ENCODE assay signal across 11 cellular contexts in genomic region chr11:61164610-61165424, GRCh38. TPM values are rescaled to one million over a fixed set of nuclear protein-coding genes. Genes with fewer than 3 reads are reported as not detected.
DNase-seq lines count a peak whose midpoint lies in the region; ATAC-seq and FAIRE-seq lines count a peak whose summit lies in the region.
"Had no signal": no experiment of that assay in that cellular context is flagged by ENCODE, and none has a peak within 500 bp of the region (broad histone marks: within the 10 kb centered on the region; RNA-seq: fewer than 3 reads in every experiment).

No MANE protein-coding gene starts in this region.

- H3K9me3 Mint-ChIP-seq in activated T-cell treated with anti-CD3 and anti-CD28 coated beads, Interleukin-2, amount 50 U/mL, for 72 hours, result no peaks in the 10 kb centered on the region
- H3K9me3 Mint-ChIP-seq in dendritic cell treated with granulocyte-macrophage colony-stimulating factor and Interleukin-4, amounts not matched to agents 40 ng/mL and 50 ng/mL, for 4 days, result no peaks in the 10 kb centered on the region
- H3K9me3 Mint-ChIP-seq in stimulated activated naive B cell treated with anti-CD40 and anti-IgM and Interleukin-4, amounts not matched to agents 10 μg/mL and 1 μg/mL and 100 μg/mL, for 72 hours, result peaks cover 7 to 12% of the 10 kb centered on the region in 2 donors

- peak overlapping the region; percentile 72 for H3K27ac Mint-ChIP-seq in activated T-cell treated with anti-CD3 and anti-CD28 coated beads, Interleukin-2, amount 50 U/mL, for 72 hours
- peak overlapping the region; percentile 93 for H3K27ac Mint-ChIP-seq in dendritic cell treated with granulocyte-macrophage colony-stimulating factor and Interleukin-4, amounts not matched to agents 40 ng/mL and 50 ng/mL, for 4 days
- H3K27ac Mint-ChIP-seq in stimulated activated naive B cell treated with anti-CD40 and anti-IgM and Interleukin-4, amounts not matched to agents 10 μg/mL and 1 μg/mL and 100 μg/mL, for 72 hours, result peak overlapping the region; percentile 95

- no peak for ATAC-seq in activated T-cell treated with anti-CD3 and anti-CD28 coated beads, Interleukin-2, amount 50 U/mL, for 72 hours (replicated peaks in 1 of 2)
- ATAC-seq in stimulated activated naive B cell treated with anti-CD40 and anti-IgM and Interleukin-4, amounts not matched to agents 10 μg/mL and 1 μg/mL and 100 μg/mL, for 72 hours (replicated peaks), result no peak
- ATAC-seq: esophagus mucosa had no signal

- DNase-seq in activated T-cell treated with anti-CD3 and anti-CD28 coated beads, Interleukin-2, amount 50 U/mL, for 72 hours, result no peak
- no peak for DNase-seq in activated T-cell treated with anti-CD3 and anti-CD28 coated beads, Interleukin-2, amount 50 U/mL, for 1 hour
- DNase-seq in NCI-H748 (lab: John Stamatoyannopoulos, UW; ENCODE audit: unreplicated experiment) (peak; percentile 93), frontal cortex (ENCODE audit: low spot score in 2 of 2) (no peak), NCI-H1694 treated with DMSO at 0.1 percent for 48 hours (lab: John Stamatoyannopoulos, UW) (no peak), AG08395 (ENCODE audit: low spot score) (no peak)
- no peak for DNase-seq in stimulated activated naive B cell treated with anti-CD40 and anti-IgM and Interleukin-4, amounts not matched to agents 10 μg/mL and 1 μg/mL and 100 μg/mL, for 72 hours
- DNase-seq: islet precursor cell had no signal

- no peak for FAIRE-seq in frontal cortex (lab: Jason Lieb, UNC)
- FAIRE-seq: astrocyte had no signal

- H3K27me3 Mint-ChIP-seq in activated T-cell treated with anti-CD3 and anti-CD28 coated beads, Interleukin-2, amount 50 U/mL, for 72 hours (ENCODE audit: low read depth), result no peaks in the 10 kb centered on the region
- no peaks in the 10 kb centered on the region for H3K27me3 Mint-ChIP-seq in dendritic cell treated with granulocyte-macrophage colony-stimulating factor and Interleukin-4, amounts not matched to agents 40 ng/mL and 50 ng/mL, for 4 days
- H3K27me3 Mint-ChIP-seq in stimulated activated naive B cell treated with anti-CD40 and anti-IgM and Interleukin-4, amounts not matched to agents 10 μg/mL and 1 μg/mL and 100 μg/mL, for 72 hours, result no peaks in the 10 kb centered on the region

- peak overlapping the region; percentile 70 to 71 for H3K4me3 Mint-ChIP-seq in activated T-cell treated with anti-CD3 and anti-CD28 coated beads, Interleukin-2, amount 50 U/mL, for 72 hours
- H3K4me3 Mint-ChIP-seq in dendritic cell treated with granulocyte-macrophage colony-stimulating factor and Interleukin-4, amounts not matched to agents 40 ng/mL and 50 ng/mL, for 4 days, result peak overlapping the region; percentile 68
- H3K4me3 Mint-ChIP-seq in stimulated activated naive B cell treated with anti-CD40 and anti-IgM and Interleukin-4, amounts not matched to agents 10 μg/mL and 1 μg/mL and 100 μg/mL, for 72 hours, result peak overlapping the region; percentile 69 to 72

- H3K4me1 Mint-ChIP-seq in activated T-cell treated with anti-CD3 and anti-CD28 coated beads, Interleukin-2, amount 50 U/mL, for 72 hours (ENCODE audit: low read depth), result peaks cover 59% of the 10 kb centered on the region
- H3K4me1 Mint-ChIP-seq in dendritic cell treated with granulocyte-macrophage colony-stimulating factor and Interleukin-4, amounts not matched to agents 40 ng/mL and 50 ng/mL, for 4 days (ENCODE audit: low read depth), result peaks cover 58% of the 10 kb centered on the region
- H3K4me1 Mint-ChIP-seq in stimulated activated naive B cell treated with anti-CD40 and anti-IgM and Interleukin-4, amounts not matched to agents 10 μg/mL and 1 μg/mL and 100 μg/mL, for 72 hours, result peaks cover 43 to 66% of the 10 kb centered on the region in 2 donors

- H3K36me3 Mint-ChIP-seq in activated T-cell treated with anti-CD3 and anti-CD28 coated beads, Interleukin-2, amount 50 U/mL, for 72 hours (ENCODE audit: insufficient read depth in 2 of 2), result no peaks in the 10 kb centered on the region
- peaks cover 18% of the 10 kb centered on the region for H3K36me3 Mint-ChIP-seq in dendritic cell treated with granulocyte-macrophage colony-stimulating factor and Interleukin-4, amounts not matched to agents 40 ng/mL and 50 ng/mL, for 4 days (ENCODE audit: low read depth)
- peaks cover 11 to 12% of the 10 kb centered on the region in 2 donors for H3K36me3 Mint-ChIP-seq in stimulated activated naive B cell treated with anti-CD40 and anti-IgM and Interleukin-4, amounts not matched to agents 10 μg/mL and 1 μg/mL and 100 μg/mL, for 72 hours

- intact Hi-C loops in dendritic cell treated with granulocyte-macrophage colony-stimulating factor and Interleukin-4, amounts not matched to agents 40 ng/mL and 50 ng/mL, for 4 days (cut with micrococcal nuclease), result no loop called here

RNA-seq across cellular contexts. Expression of gene VPS37C, which starts 3.6 kb away (rescaled TPM):
- total RNA-seq in activated T-cell treated with anti-CD3 and anti-CD28 coated beads, Interleukin-2, amount 50 U/mL, for 72 hours, result 10 to 100 TPM; 13.0 to 14.9 TPM
- 4.5 TPM for total RNA-seq in frontal cortex

RNA-seq across cellular contexts. Expression of gene PGA3, which starts 38.5 kb away (rescaled TPM):
- not detected for total RNA-seq in activated T-cell treated with anti-CD3 and anti-CD28 coated beads, Interleukin-2, amount 50 U/mL, for 72 hours
- total RNA-seq in frontal cortex, result not detected
- total RNA-seq: esophagus mucosa had no signal

RNA-seq across cellular contexts. Expression of gene PGA4, which starts 57.3 kb away (rescaled TPM):
- not detected for total RNA-seq in activated T-cell treated with anti-CD3 and anti-CD28 coated beads, Interleukin-2, amount 50 U/mL, for 72 hours
- total RNA-seq in frontal cortex, result 0.82 TPM
- total RNA-seq: esophagus mucosa had no signal
